Comparison of ENCODE assay signal across 12 cellular contexts in genomic region chr1:9231648-9232332, GRCh38. TPM values are rescaled to one million over a fixed set of nuclear protein-coding genes. Genes with fewer than 3 reads are reported as not detected.
A peak's percentile ranks its signal among the peaks of the same experiment; 100 is the strongest.
DNase-seq lines count a peak whose midpoint lies in the region; FAIRE-seq and TF ChIP-seq lines count a peak whose summit lies in the region.
"Had no signal": no experiment of that assay in that cellular context is flagged by ENCODE, and none has a peak within 500 bp of the region (broad histone marks: within the 10 kb centered on the region; RNA-seq: fewer than 3 reads in every experiment).

No MANE protein-coding gene starts in this region.

- peak; percentile 65 for DNase-seq in EH (ENCODE audit: low read depth)
- DNase-seq in H1 (ENCODE audit: low read depth in 1 of 2, low spot score in 2 of 2): no peak
- no peak for DNase-seq in neuronal stem cell (ENCODE audit: low spot score)
- no peak for DNase-seq in H7
- DNase-seq in stimulated activated CD8-positive, alpha-beta memory T cell treated with anti-CD3 and anti-CD28 coated beads, Interleukin-4, amount 100 ng/mL, for 48 hours: no peak
- DNase-seq in GM19238 (ENCODE audit: insufficient read length, low spot score): no peak
- no peak for DNase-seq in activated effector memory CD4-positive, alpha-beta T cell treated with anti-CD3 and anti-CD28 coated beads, Interleukin-2, amount 50 U/mL, for 16 hours
- DNase-seq: NCI-H1694 treated with DMSO at 0.1 percent for 48 hours; NK-92 treated with Interleukin-12 subunit alpha and Interleukin-12 subunit beta, amount 100 ng/mL, for 24 hours; sigmoid colon had no signal

- H2BK15ac ChIP-seq in H1 (ENCODE audit: low read length) (peak overlapping the region; percentile 81; the same call in 1 of the 2 replicates), neuronal stem cell (ENCODE audit: low read length) (no peak overlapping the region)

- H3K79me1 ChIP-seq in H1 (ENCODE audit: low read depth, low read length) (no peaks in the 10 kb centered on the region), neuronal stem cell (ENCODE audit: low read depth, low read length) (no peaks in the 10 kb centered on the region)

- no peaks in the 10 kb centered on the region for H4K20me1 ChIP-seq in OCI-LY3 (ENCODE audit: insufficient read depth, low read length)
- no peaks in the 10 kb centered on the region for H4K20me1 ChIP-seq in H1 (replicated peaks in 1 of 2; ENCODE audit: control insufficient read depth in 1 of 2, insufficient read depth in 2 of 2, low read length in 2 of 2)

- H4K8ac ChIP-seq in H1 (ENCODE audit: extremely low read depth, insufficient read depth, low read length) (no peak overlapping the region), neuronal stem cell (ENCODE audit: low read depth, low read length) (no peak overlapping the region)

- 0 out of 2 replicates have a peak overlapping the region, but pooled peaks have one; percentile 13 for H3K18ac ChIP-seq in H1 (ENCODE audit: extremely low read depth, low read length)
- no peak overlapping the region for H3K18ac ChIP-seq in neuronal stem cell (ENCODE audit: low read length)

- H2BK5ac ChIP-seq in H1 (ENCODE audit: low read depth, low read length): no peak overlapping the region
- H2BK5ac ChIP-seq in neuronal stem cell (ENCODE audit: low read length): no peak overlapping the region

- no peak overlapping the region for H3K9ac ChIP-seq in OCI-LY3 (ENCODE audit: low read length)
- H3K9ac ChIP-seq in H1 (replicated peaks in 1 of 4; ENCODE audit: extremely low read depth in 1 of 4, low read depth in 3 of 4, low read length in 3 of 4): no peak overlapping the region
- no peak overlapping the region for H3K9ac ChIP-seq in neuronal stem cell (ENCODE audit: low read depth, low read length, poor library complexity)

- H3K14ac ChIP-seq in H1 (ENCODE audit: insufficient read length) (no peak overlapping the region), neuronal stem cell (ENCODE audit: low read length) (no peak overlapping the region)

- H2BK120ac ChIP-seq in H1 (replicated peaks; ENCODE audit: low read depth, low read length): no peak overlapping the region
- H2BK120ac ChIP-seq in neuronal stem cell (ENCODE audit: low read depth, low read length): no peak overlapping the region

- H3K27ac ChIP-seq in OCI-LY3 (ENCODE audit: low read length) (no peak overlapping the region), H1 (ENCODE audit: low read depth, low read length) (no peak overlapping the region), neuronal stem cell (replicated peaks; ENCODE audit: low read length) (no peak overlapping the region)

- H2AFZ ChIP-seq in OCI-LY3 (ENCODE audit: low read depth, low read length) (peak overlapping the region; percentile 39; the same call in 1 of the 2 replicates), H1 (ENCODE audit: low read length) (no peak overlapping the region), neuronal stem cell (ENCODE audit: low read length) (peak overlapping the region; percentile 12)

- TF ChIP-seq CTCF in OCI-LY3 (IDR thresholded peaks at IDR 0.05; ENCODE audit: low read depth, low read length): no peak
- no peak for TF ChIP-seq CTCF in H1 (IDR thresholded peaks at IDR 0.05; ENCODE audit: control extremely low read depth in 1 of 3, insufficient read depth in 1 of 3, low read depth in 1 of 3, low read length in 3 of 3)

- no peaks in the 10 kb centered on the region for H3K27me3 ChIP-seq in OCI-LY3 (ENCODE audit: low read depth, low read length)
- no peaks in the 10 kb centered on the region for H3K27me3 ChIP-seq in H1 (replicated peaks in 1 of 4; ENCODE audit: control insufficient read depth in 3 of 4, extremely low read depth in 1 of 4, insufficient read depth in 3 of 4, low read length in 3 of 4)
- H3K27me3 ChIP-seq in neuronal stem cell (ENCODE audit: control insufficient read depth in 3 of 3, insufficient read depth in 3 of 3, low read depth in 1 of 3, low read length in 3 of 3): peaks cover 0 to 22% (median 2%) of the 10 kb centered on the region in 3 experiments
- H3K27me3 ChIP-seq in H7 (ENCODE audit: control insufficient read depth, insufficient read depth, low read length): no peaks in the 10 kb centered on the region
- H3K27me3 ChIP-seq: sigmoid colon had no signal

- 66% methylated on average over 13 of the region's 13 CpGs; no CpG with 5 or more reads in 1 of the 2 experiments for WGBS in H1 (ENCODE audit: extremely low coverage in 1 of 2, insufficient coverage in 1 of 2, insufficient read length in 1 of 2, insufficient replicate concordance in 2 of 2, low coverage in 1 of 2, low lambda C conversion rate in 2 of 2, missing lambda C conversion rate in 1 of 2), 2 experiments
- no CpG with 5 or more reads among the region's 13 CpGs for WGBS in neuronal stem cell (ENCODE audit: extremely low coverage in 2 of 2, insufficient read length in 2 of 2, insufficient replicate concordance in 1 of 2), 2 donors

- no peaks in the 10 kb centered on the region for H3K36me3 ChIP-seq in OCI-LY3 (replicated peaks; ENCODE audit: low read depth, low read length)
- H3K36me3 ChIP-seq in H1 (ENCODE audit: control insufficient read depth in 2 of 4, insufficient read depth in 4 of 4, low read length in 3 of 4): no peaks in the 10 kb centered on the region
- H3K36me3 ChIP-seq in neuronal stem cell (replicated peaks in 1 of 2; ENCODE audit: control insufficient read depth in 2 of 2, insufficient read depth in 2 of 2, low read length in 2 of 2): no peaks in the 10 kb centered on the region
- H3K36me3 ChIP-seq in H7 (replicated peaks; ENCODE audit: control insufficient read depth, insufficient read depth, low read length): no peaks in the 10 kb centered on the region
- H3K36me3 ChIP-seq: sigmoid colon had no signal

- peaks cover 8% of the 10 kb centered on the region for H3K4me1 ChIP-seq in OCI-LY3 (ENCODE audit: low read length)
- peaks cover 0 to 4% (median 3%) of the 10 kb centered on the region in 4 experiments; a peak in 3 of 7 replicates for H3K4me1 ChIP-seq in H1 (replicated peaks in 1 of 4; ENCODE audit: control insufficient read depth in 3 of 4, insufficient read depth in 4 of 4, low read length in 3 of 4)
- H3K4me1 ChIP-seq in neuronal stem cell (ENCODE audit: control insufficient read depth in 2 of 2, insufficient read depth in 1 of 2, low read depth in 1 of 2, low read length in 2 of 2): peaks cover 0 to 7% of the 10 kb centered on the region in 2 donors

- H3K4me3 ChIP-seq in OCI-LY3 (ENCODE audit: low read length): no peak overlapping the region
- H3K4me3 ChIP-seq in H1 (ENCODE audit: extremely low read depth in 1 of 4, insufficient read depth in 2 of 4, low read depth in 3 of 4, low read length in 4 of 4): no peak overlapping the region
- H3K4me3 ChIP-seq in neuronal stem cell (ENCODE audit: low read length in 2 of 2): no peak overlapping the region
- no peak overlapping the region for H3K4me3 ChIP-seq in H7 (ENCODE audit: insufficient read depth, low read depth, low read length)
- H3K4me3 ChIP-seq: sigmoid colon had no signal

- no peak overlapping the region for H4K91ac ChIP-seq in H1 (replicated peaks; ENCODE audit: insufficient read length, low read length)
- H4K91ac ChIP-seq in neuronal stem cell (ENCODE audit: low read depth, low read length, poor library complexity): no peak overlapping the region

- no peaks in the 10 kb centered on the region for H3K9me3 ChIP-seq in OCI-LY3 (ENCODE audit: insufficient read depth, low read length)
- H3K9me3 ChIP-seq in H1 (ENCODE audit: insufficient read depth in 2 of 2, low read depth in 1 of 2, low read length in 1 of 2): no peaks in the 10 kb centered on the region
- peaks cover 0 to 2% of the 10 kb centered on the region in 2 donors for H3K9me3 ChIP-seq in neuronal stem cell (replicated peaks in 1 of 2; ENCODE audit: control insufficient read depth in 2 of 2, insufficient read depth in 1 of 2, low read depth in 1 of 2, low read length in 2 of 2)
- H3K9me3 ChIP-seq: sigmoid colon had no signal

- H3K56ac ChIP-seq in H1 (replicated peaks; ENCODE audit: insufficient read length, low read depth, low read length): no peak overlapping the region

- TF ChIP-seq EP300 in H1 (IDR thresholded peaks at IDR 0.05; ENCODE audit: borderline replicate concordance in 1 of 2, low read depth in 2 of 2, low read length in 2 of 2): no peak

- H2BK12ac ChIP-seq in H1 (ENCODE audit: low read depth, low read length) (no peak overlapping the region), neuronal stem cell (ENCODE audit: low read length) (no peak overlapping the region)

- no peak overlapping the region for H3K4ac ChIP-seq in H1 (replicated peaks; ENCODE audit: insufficient read length, low read depth, low read length)
- H3K4ac ChIP-seq in neuronal stem cell (ENCODE audit: low read length): no peak overlapping the region

- no peak for FAIRE-seq in H1 (lab: Jason Lieb, UNC)
- FAIRE-seq: TTC549 had no signal

- no peak overlapping the region for H3K23ac ChIP-seq in H1 (ENCODE audit: insufficient read length)
- H3K23ac ChIP-seq in neuronal stem cell (ENCODE audit: low read depth, low read length, poor library complexity): no peak overlapping the region

- H4K5ac ChIP-seq in H1 (ENCODE audit: insufficient read length, low read depth, low read length): no peak overlapping the region

- no peak for TF ChIP-seq RAD21 in H1 (IDR thresholded peaks at IDR 0.05 in 1 of 2, conservative IDR thresholded peaks at IDR 0.05 in 1 of 2; ENCODE audit: low read depth in 2 of 2, low read length in 2 of 2)

- H3K4me2 ChIP-seq in OCI-LY3 (ENCODE audit: low read length) (peak overlapping the region; percentile 34), H1 (ENCODE audit: insufficient read depth in 1 of 2, low read depth in 2 of 2, low read length in 2 of 2) (no peak overlapping the region), neuronal stem cell (ENCODE audit: insufficient read depth, low read length, poor library complexity, severe bottlenecking) (no peak overlapping the region)

- POLR2A ChIA-PET in H1 (lab: Charles Lee; ENCODE audit: partially characterized antibody): interaction anchor here (0.6 to 1.6 kb wide), 2 partner anchors 21 to 562 kb away, joined by 3 to 4 read pairs; no protein-coding TSS in a partner anchor

- no peak overlapping the region for H2BK20ac ChIP-seq in H1 (ENCODE audit: low read length)

- peaks cover 5% of the 10 kb centered on the region; the same call in 1 of the 2 replicates for H3K23me2 ChIP-seq in H1 (ENCODE audit: low read depth, low read length)

- CTCF ChIA-PET in H1 (lab: Charles Lee; ENCODE audit: partially characterized antibody): interaction anchor here (1.0 to 11.9 kb wide), 3 partner anchors 15 to 524 kb away, joined by 3 to 127 read pairs (median 3); no protein-coding TSS in a partner anchor

- H2AK5ac ChIP-seq in H1 (ENCODE audit: low read depth, low read length) (no peak overlapping the region), neuronal stem cell (ENCODE audit: low read depth, low read length) (no peak overlapping the region)

- no peak for TF ChIP-seq POLR2A in H1 (IDR thresholded peaks at IDR 0.05; ENCODE audit: control extremely low read depth in 1 of 2, low read depth in 2 of 2, low read length in 2 of 2)

- H3K79me2 ChIP-seq in OCI-LY3 (ENCODE audit: low read length) (peaks cover 10% of the 10 kb centered on the region), H1 (ENCODE audit: control insufficient read depth in 1 of 2, insufficient read depth in 2 of 2, low read length in 2 of 2) (no peaks in the 10 kb centered on the region)

RNA-seq across cellular contexts. Expression of gene H6PD, which starts 2.8 kb away (rescaled TPM):
- 3.8 and 4.0 TPM in 2 replicates for total RNA-seq in H1 (2021; fragmentation: NEBNext Ultra II Directional; extraction: Animal tissue kit (Norgen Biotek cat#: 25700))
- 3.6 and 5.0 TPM in 2 replicates for polyA plus RNA-seq in H1 (2011; rRNA removed)
- polyA plus RNA-seq in H1 (2011; cell fraction: cytosol; rRNA removed): 3.7 TPM
- 6.8 TPM for polyA plus RNA-seq in H1 (2011; cell fraction: nucleus; rRNA removed)
- 3.3 to 5.0 TPM (median 3.8 TPM) in 4 replicates for polyA plus RNA-seq in H1 (2012, experiment 1 of 2)
- 3.4 TPM for polyA plus RNA-seq in H1 (2012, experiment 2 of 2)
- polyA plus RNA-seq in H1 (2013, experiment 1 of 2): 5.8 TPM
- 4.7 TPM for polyA plus RNA-seq in H1 (2013, experiment 2 of 2)
- 3.8 and 3.9 TPM in 2 replicates for polyA minus RNA-seq in H1 (2011; rRNA and poly(A)+ RNA removed)
- 3.4 TPM for polyA minus RNA-seq in H1 (2011; cell fraction: cytosol; rRNA and poly(A)+ RNA removed)
- 3.4 TPM for polyA minus RNA-seq in H1 (2011; cell fraction: nucleus; rRNA and poly(A)+ RNA removed)
- polyA plus RNA-seq in neuronal stem cell (2013, experiment 1 of 2): 14.1 TPM
- 15.0 TPM for polyA plus RNA-seq in neuronal stem cell (2013, experiment 2 of 2)
- 13.9 and 20.2 TPM in 2 replicates for total RNA-seq in H7 (2014; rRNA removed; shearing (Covaris generic))
